35 cellular contexts compared by ENCODE assay signal in genomic region chr7:52799817-52800216, GRCh38.
"Had no signal": no experiment of that assay in that cellular context is flagged by ENCODE, and none has a peak within 500 bp of the region (broad histone marks: within the 10 kb centered on the region; RNA-seq: fewer than 3 reads in every experiment).

No MANE protein-coding gene starts in this region.

- H3K4me3 Mint-ChIP-seq: activated CD4-positive, alpha-beta T cell treated with anti-CD3 and anti-CD28 coated beads for 36 hours; activated CD4-positive, alpha-beta T cell treated with anti-CD3 and anti-CD28 coated beads, Interleukin-2, amount 10 ng/mL, durations not matched to agents 7 days and 5 days; activated naive CD4-positive, alpha-beta T cell treated with anti-CD3 and anti-CD28 coated beads for 36 hours; activated T-cell treated with anti-CD3 and anti-CD28 coated beads, Interleukin-2, amount 50 U/mL, for 4 hours; activated T-helper 1 cell treated with anti-CD3 and anti-CD28 coated beads, Interleukin-12 subunit alpha, Interleukin-12 subunit beta, Interleukin-2, Interleukin-4 antibody, amounts not matched to agents 30 ng/mL and 10 ng/mL and 1 ng/mL, durations not matched to agents 14 hours and 24 hours and 36 hours; T-helper 1 cell treated with Interleukin-12 subunit alpha and Interleukin-12 subunit beta and Interleukin-4 antibody, amounts not matched to agents 30 μg/mL and 1 μg/mL, for 36 hours; T-helper 2 cell treated with Interferon-gamma antibody and Interleukin-4, amounts not matched to agents 5 μg/mL and 100 μg/mL, for 36 hours; WTC11 had no signal

- DNase-seq: activated CD4-positive, alpha-beta T cell treated with anti-CD3 and anti-CD28 coated beads for 36 hours; activated CD4-positive, alpha-beta T cell treated with anti-CD3 and anti-CD28 coated beads, Interleukin-2, amount 10 ng/mL, durations not matched to agents 7 days and 5 days; activated CD4-positive, alpha-beta T cell treated with anti-CD3 and anti-CD28 coated beads, Interleukin-2, amount 50 U/mL, for 48 hours; activated CD8-positive, alpha-beta memory T cell treated with anti-CD3 and anti-CD28 coated beads, Interleukin-2, amount 50 U/mL, for 4 hours; activated gamma-delta T cell treated with Interleukin-2 at 50 U/mL for 16 hours; activated naive CD4-positive, alpha-beta T cell treated with anti-CD3 and anti-CD28 coated beads for 36 hours; activated T-cell treated with anti-CD3 and anti-CD28 coated beads for 4 hours; activated T-cell treated with anti-CD3 and anti-CD28 coated beads, Interleukin-2, amount 50 U/mL, for 4 hours; adrenal gland; body of pancreas; caudate nucleus; cerebellar nuclear complex; Kasumi-1; KG1; MG63; NCI-H1048; NCI-H1105 treated with DMSO at 0.1 percent for 48 hours; NCI-H1436; NCI-H1694; NCI-H1930; NCI-H2081 treated with DMSO at 0.1 percent for 48 hours; NCI-H226; NCI-H446 treated with DMSO at 0.1 percent for 48 hours; NCI-H69; PC-3; SJCRH30 had no signal

- H3K36me3 ChIP-seq: adrenal gland, MG63, SJCRH30 had no signal

- H3K4me3 ChIP-seq: adrenal gland, body of pancreas, MG63, SJCRH30, SK-N-MC had no signal

- H3K36me3 Mint-ChIP-seq: activated naive CD4-positive, alpha-beta T cell treated with anti-CD3 and anti-CD28 coated beads, Interleukin-2, amount 50 U/mL, for 72 hours; WTC11 had no signal

- H3K4me1 Mint-ChIP-seq: activated CD4-positive, alpha-beta T cell treated with anti-CD3 and anti-CD28 coated beads for 36 hours; activated CD4-positive, alpha-beta T cell treated with anti-CD3 and anti-CD28 coated beads, Interleukin-2, amount 10 ng/mL, durations not matched to agents 7 days and 5 days; WTC11 had no signal

- H3K27me3 ChIP-seq: adrenal gland, body of pancreas, MG63 had no signal

- H3K27ac Mint-ChIP-seq: activated CD4-positive, alpha-beta T cell treated with anti-CD3 and anti-CD28 coated beads for 36 hours; activated CD4-positive, alpha-beta T cell treated with anti-CD3 and anti-CD28 coated beads, Interleukin-2, amount 10 ng/mL, durations not matched to agents 7 days and 5 days; activated naive CD4-positive, alpha-beta T cell treated with anti-CD3 and anti-CD28 coated beads for 36 hours; activated naive CD4-positive, alpha-beta T cell treated with anti-CD3 and anti-CD28 coated beads, Interleukin-2, amount 50 U/mL, for 72 hours; activated T-helper 1 cell treated with anti-CD3 and anti-CD28 coated beads, Interleukin-12 subunit alpha, Interleukin-12 subunit beta, Interleukin-2, Interleukin-4 antibody, amounts not matched to agents 30 ng/mL and 10 ng/mL and 1 ng/mL, durations not matched to agents 14 hours and 24 hours and 36 hours; T-helper 1 cell treated with Interleukin-12 subunit alpha and Interleukin-12 subunit beta and Interleukin-4 antibody, amounts not matched to agents 30 μg/mL and 1 μg/mL, for 36 hours; T-helper 2 cell treated with Interferon-gamma antibody and Interleukin-4, amounts not matched to agents 5 μg/mL and 100 μg/mL, for 36 hours; WTC11 had no signal

- H3K4me1 ChIP-seq: adrenal gland, body of pancreas, SJCRH30 had no signal

- H3K27ac ChIP-seq: adrenal gland, body of pancreas, SJCRH30, SK-N-MC had no signal

- H3K9me3 ChIP-seq: adrenal gland, body of pancreas, MG63, SJCRH30 had no signal

- ATAC-seq: activated CD4-positive, alpha-beta T cell treated with anti-CD3 and anti-CD28 coated beads for 36 hours; activated CD4-positive, CD25-positive, alpha-beta regulatory T cell treated with anti-CD3 and anti-CD28 coated beads, Interleukin-2, amount 50 U/mL, for 24 hours; activated naive CD4-positive, alpha-beta T cell treated with anti-CD3 and anti-CD28 coated beads, Interleukin-2, amount 50 U/mL, for 72 hours; activated T-cell treated with anti-CD3 and anti-CD28 coated beads, Interleukin-2, amount 50 U/mL, for 4 hours; body of pancreas; PC-3; WTC11 had no signal

- FAIRE-seq: astrocyte, bronchial epithelial cell had no signal

- H3K27me3 Mint-ChIP-seq: activated CD4-positive, alpha-beta T cell treated with anti-CD3 and anti-CD28 coated beads for 36 hours; activated CD4-positive, alpha-beta T cell treated with anti-CD3 and anti-CD28 coated beads, Interleukin-2, amount 10 ng/mL, durations not matched to agents 7 days and 5 days had no signal
